In genomic region chr7:120184866-120185265, GRCh38 we compare ENCODE assay signal across 22 cellular contexts.
"Had no signal": no experiment of that assay in that cellular context is flagged by ENCODE, and none has a peak within 500 bp of the region (broad histone marks: within the 10 kb centered on the region; RNA-seq: fewer than 3 reads in every experiment).

No MANE protein-coding gene starts in this region.

- H3K4me3 Mint-ChIP-seq: activated CD4-positive, alpha-beta T cell treated with anti-CD3 and anti-CD28 coated beads, Interleukin-2, amount 10 ng/mL, durations not matched to agents 7 days and 5 days; activated T-cell treated with anti-CD3 and anti-CD28 coated beads, Interleukin-2, amount 50 U/mL, for 72 hours; brain; memory B cell; natural killer cell; stimulated activated effector memory CD8-positive, alpha-beta T cell treated with anti-CD3 and anti-CD28 coated beads, Interleukin-12 subunit alpha, Interleukin-12 subunit beta, amount 100 ng/mL, for 72 hours; T-helper 2 cell treated with Interferon-gamma antibody and Interleukin-4, amounts not matched to agents 5 μg/mL and 100 μg/mL, for 36 hours had no signal

- H3K4me3 ChIP-seq: left lung, upper lobe of right lung had no signal

- H3K27me3 ChIP-seq: left lung, neutrophil, upper lobe of right lung had no signal

- H3K36me3 ChIP-seq: left lung, neutrophil, upper lobe of right lung had no signal

- H3K36me3 Mint-ChIP-seq: activated naive CD4-positive, alpha-beta T cell treated with anti-CD3 and anti-CD28 coated beads, Interleukin-2, amount 50 U/mL, for 72 hours; brain; memory B cell; natural killer cell; stimulated activated effector memory CD8-positive, alpha-beta T cell treated with anti-CD3 and anti-CD28 coated beads, Interleukin-12 subunit alpha, Interleukin-12 subunit beta, amount 100 ng/mL, for 72 hours had no signal

- DNase-seq: activated CD4-positive, alpha-beta T cell treated with anti-CD3 and anti-CD28 coated beads, Interleukin-2, amount 10 ng/mL, durations not matched to agents 7 days and 5 days; activated CD4-positive, CD25-positive, alpha-beta regulatory T cell; activated CD8-positive, alpha-beta memory T cell treated with anti-CD3 and anti-CD28 coated beads, Interleukin-2, amount 50 U/mL, for 48 hours; activated gamma-delta T cell; activated T-cell treated with anti-CD3 and anti-CD28 coated beads, Interleukin-2, amount 50 U/mL, for 72 hours; amniotic stem cell; cerebellar nuclear complex; dermis blood vessel endothelial cell; islet precursor cell; left lung; natural killer cell; stimulated activated CD4-positive, alpha-beta T cell treated with anti-CD3 and anti-CD28 coated beads, Interleukin-2, amount 100 ng/mL, for 24 hours; substantia nigra; upper lobe of right lung had no signal

- H3K27ac ChIP-seq: epithelial cell of prostate, left lung, neutrophil, parathyroid adenoma, upper lobe of right lung had no signal

- H3K9me3 Mint-ChIP-seq: activated CD4-positive, alpha-beta T cell treated with anti-CD3 and anti-CD28 coated beads, Interleukin-2, amount 10 ng/mL, durations not matched to agents 7 days and 5 days; brain had no signal

- H3K4me1 Mint-ChIP-seq: activated CD4-positive, alpha-beta T cell treated with anti-CD3 and anti-CD28 coated beads, Interleukin-2, amount 10 ng/mL, durations not matched to agents 7 days and 5 days; brain; memory B cell; natural killer cell; stimulated activated effector memory CD8-positive, alpha-beta T cell treated with anti-CD3 and anti-CD28 coated beads, Interleukin-12 subunit alpha, Interleukin-12 subunit beta, amount 100 ng/mL, for 72 hours had no signal

- H3K9me3 ChIP-seq: left lung, neutrophil, upper lobe of right lung had no signal

- ATAC-seq: activated naive CD4-positive, alpha-beta T cell treated with anti-CD3 and anti-CD28 coated beads, Interleukin-2, amount 50 U/mL, for 72 hours; activated T-cell treated with anti-CD3 and anti-CD28 coated beads, Interleukin-2, amount 50 U/mL, for 72 hours; left lung; natural killer cell; stimulated activated effector memory CD8-positive, alpha-beta T cell treated with anti-CD3 and anti-CD28 coated beads, Interleukin-12 subunit alpha, Interleukin-12 subunit beta, amount 100 ng/mL, for 72 hours; upper lobe of right lung had no signal

- H3K4me1 ChIP-seq: left lung, parathyroid adenoma, upper lobe of right lung had no signal

- H3K27ac Mint-ChIP-seq: activated CD4-positive, alpha-beta T cell treated with anti-CD3 and anti-CD28 coated beads, Interleukin-2, amount 10 ng/mL, durations not matched to agents 7 days and 5 days; activated naive CD4-positive, alpha-beta T cell treated with anti-CD3 and anti-CD28 coated beads, Interleukin-2, amount 50 U/mL, for 72 hours; activated T-cell treated with anti-CD3 and anti-CD28 coated beads, Interleukin-2, amount 50 U/mL, for 72 hours; brain; memory B cell; natural killer cell; stimulated activated effector memory CD8-positive, alpha-beta T cell treated with anti-CD3 and anti-CD28 coated beads, Interleukin-12 subunit alpha, Interleukin-12 subunit beta, amount 100 ng/mL, for 72 hours; T-helper 2 cell treated with Interferon-gamma antibody and Interleukin-4, amounts not matched to agents 5 μg/mL and 100 μg/mL, for 36 hours had no signal

- H3K27me3 Mint-ChIP-seq: activated CD4-positive, alpha-beta T cell treated with anti-CD3 and anti-CD28 coated beads, Interleukin-2, amount 10 ng/mL, durations not matched to agents 7 days and 5 days; memory B cell had no signal
